In the genomic region with DNA sequence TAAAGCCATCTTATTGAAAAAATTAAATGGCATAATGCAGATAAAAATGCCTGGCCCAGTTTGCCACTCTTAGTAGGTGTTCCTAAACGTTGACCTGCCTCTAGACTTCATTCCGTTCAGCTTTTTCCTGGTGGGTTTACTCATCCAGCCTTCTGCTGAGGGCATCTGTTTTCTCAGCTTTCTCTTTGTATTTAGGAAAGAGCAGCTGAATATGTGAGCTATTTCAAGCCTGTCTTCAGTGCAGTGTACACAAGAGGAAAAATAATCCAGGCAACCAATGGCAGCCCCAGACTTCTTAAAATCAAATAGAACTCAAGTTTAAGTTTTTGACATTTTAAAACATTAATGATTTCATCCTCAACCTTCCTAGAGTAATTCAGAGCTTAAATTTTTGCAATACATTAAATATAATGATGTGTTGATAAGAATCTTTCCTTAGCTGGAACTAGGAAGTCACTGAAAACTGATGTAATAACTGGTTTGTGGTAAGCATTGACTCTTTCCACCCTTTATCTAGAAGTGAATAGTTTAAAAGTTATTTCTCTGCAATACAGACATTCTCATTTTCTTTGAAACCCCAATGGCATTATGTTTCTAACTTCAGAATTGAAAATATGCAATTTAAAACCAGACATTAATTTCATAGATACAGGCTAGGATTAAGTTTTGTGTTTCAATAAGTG, we compare ENCODE assay signal across 23 cellular contexts.
DNase-seq lines count a peak whose midpoint lies in the region; ATAC-seq and TF ChIP-seq lines count a peak whose summit lies in the region.
"Had no signal": no experiment of that assay in that cellular context is flagged by ENCODE, and none has a peak within 500 bp of the region (broad histone marks: within the 10 kb centered on the region; RNA-seq: fewer than 3 reads in every experiment).

No MANE protein-coding gene starts in this region.

- peaks cover 7% of the 10 kb centered on the region for H3K4me1 Mint-ChIP-seq in nephron
- H3K4me1 Mint-ChIP-seq: CD4-positive, CD25-positive, alpha-beta regulatory T cell had no signal

- peaks cover 23% of the 10 kb centered on the region for H3K9me3 Mint-ChIP-seq in nephron

- DNase-seq in DMS 273 treated with DMSO at 0.1 percent for 48 hours (lab: John Stamatoyannopoulos, UW) (peak; percentile 3), OCI-M1 (lab: John Stamatoyannopoulos, UW) (peak; percentile 0), brain microvascular endothelial cell (peak; percentile 16), ureter (ENCODE audit: low spot score) (no peak), NCI-H2029 (lab: John Stamatoyannopoulos, UW) (no peak), foreskin melanocyte (no peak)
- DNase-seq: CD4-positive, CD25-positive, alpha-beta regulatory T cell; GOT3; HCEC 1CT; KBM-7; MM.1S; NCI-H1092 treated with DMSO at 0.1 percent for 48 hours; NCI-H146; NCI-H2029 treated with DMSO at 0.1 percent for 48 hours; NCI-H2171 treated with DMSO at 0.1 percent for 48 hours; NCI-H524 treated with DMSO at 0.1 percent for 48 hours; NCI-H82; Peyer's patch had no signal

- peak overlapping the region; percentile 23 for H3K27ac ChIP-seq in brain microvascular endothelial cell
- H3K27ac ChIP-seq: HL-60, Peyer's patch, SJSA1 had no signal

- H3K36me3 ChIP-seq in brain microvascular endothelial cell (replicated peaks) = no peaks in the 10 kb centered on the region
- H3K36me3 ChIP-seq: Peyer's patch, SJSA1 had no signal

- TF ChIP-seq CTCF in brain microvascular endothelial cell (IDR thresholded peaks at IDR 0.05; ENCODE audit: low read depth, low read length, missing control alignments) = no peak
- TF ChIP-seq CTCF in nephron (IDR thresholded peaks at IDR 0.05; ENCODE audit: unreplicated experiment in 3 of 3) = no peak

- H3K27ac Mint-ChIP-seq in nephron = peak overlapping the region; percentile 19 to 72 (median 70)
- H3K27ac Mint-ChIP-seq: CD4-positive, CD25-positive, alpha-beta regulatory T cell had no signal

- H3K27me3 Mint-ChIP-seq in nephron (ENCODE audit: low read depth) = no peaks in the 10 kb centered on the region

- ATAC-seq in GM19455 (IDR thresholded peaks at IDR 0.05; ENCODE audit: unreplicated experiment) = no peak
- ATAC-seq: HepG2 had no signal

- H3K36me3 Mint-ChIP-seq in nephron (ENCODE audit: low read depth) = no peaks in the 10 kb centered on the region
- H3K36me3 Mint-ChIP-seq: CD4-positive, CD25-positive, alpha-beta regulatory T cell had no signal

- H3K4me3 Mint-ChIP-seq in nephron = peak overlapping the region in 1 of 3 experiments; percentile 35

- in situ Hi-C loops in brain microvascular endothelial cell (cut with HindIII; ENCODE audit: low pct_ligation_motif_present, low sequenced_read_pairs) = no loop called here

- H3K4me3 ChIP-seq in brain microvascular endothelial cell (ENCODE audit: low read depth, low read length) = no peak overlapping the region
- H3K4me3 ChIP-seq: Peyer's patch, SJSA1 had no signal

- H3K27me3 ChIP-seq in brain microvascular endothelial cell (replicated peaks) = no peaks in the 10 kb centered on the region
- H3K27me3 ChIP-seq: Peyer's patch, SJSA1 had no signal

Comparison
In these comparisons a context has a peak if more than half of its experiments do, and no peak if none do; other contexts are left out.
1. DNase-seq: peak in DMS 273 treated with DMSO at 0.1 percent for 48 hours (single experiment), OCI-M1 (single experiment) and brain microvascular endothelial cell (single experiment); none in ureter (single experiment), NCI-H2029 (single experiment) and foreskin melanocyte (single experiment).